In genomic region chr7:78221961-78222751, GRCh38 we compare ENCODE assay signal across 1 cellular context.
TF ChIP-seq lines count a peak whose summit lies in the region.

No MANE protein-coding gene starts in this region.

TF ChIP-seq in WTC11, 78 proteins besides CTCF, POLR2A, EP300 and RAD21 (continued from another document):
- TF ChIP-seq PRDM15 (CRISPR knock-in tag; IDR thresholded peaks at IDR 0.05) (no peak), CDX4 (CRISPR knock-in tag; IDR thresholded peaks at IDR 0.05; ENCODE audit: borderline replicate concordance) (no peak)
TF ChIP-seq in WTC11: peak in this region for 0.
